In the genomic region with DNA sequence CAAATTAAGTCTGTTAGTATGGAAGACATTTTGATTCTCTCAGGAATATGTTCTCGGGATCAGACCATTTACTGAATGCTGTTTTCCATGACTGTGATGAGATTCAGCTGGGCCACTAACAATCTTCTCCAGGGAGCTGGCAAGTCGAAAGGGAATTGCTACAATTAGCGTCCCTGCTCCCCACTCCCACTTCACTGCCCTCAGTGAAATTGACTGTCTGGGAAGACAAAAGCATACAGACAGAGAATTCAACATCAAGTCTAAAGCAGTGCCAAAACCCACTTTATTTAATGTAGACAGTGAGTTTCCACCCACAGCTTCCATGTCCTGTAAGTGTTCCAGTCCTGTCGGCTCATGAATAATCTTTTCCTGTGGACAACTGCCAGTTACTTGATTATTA, we compare ENCODE assay signal across 21 cellular contexts. TPM values are rescaled to one million over a fixed set of nuclear protein-coding genes. Genes with fewer than 3 reads are reported as not detected.
A peak's percentile ranks its signal among the peaks of the same experiment; 100 is the strongest.
DNase-seq lines count a peak whose midpoint lies in the region; ATAC-seq, FAIRE-seq and TF ChIP-seq lines count a peak whose summit lies in the region.
"Had no signal": no experiment of that assay in that cellular context is flagged by ENCODE, and none has a peak within 500 bp of the region (broad histone marks: within the 10 kb centered on the region; RNA-seq: fewer than 3 reads in every experiment).

No MANE protein-coding gene starts in this region.

- no peak for TF ChIP-seq POLR2A in HepG2 (IDR thresholded peaks at IDR 0.05; ENCODE audit: insufficient read depth in 1 of 2, low read depth in 2 of 2, low read length in 2 of 2)

- no peaks in the 10 kb centered on the region for H3K27me3 ChIP-seq in ascending aorta
- no peaks in the 10 kb centered on the region for H3K27me3 ChIP-seq in upper lobe of right lung
- no peaks in the 10 kb centered on the region for H3K27me3 ChIP-seq in HepG2 (ENCODE audit: control insufficient read depth in 1 of 2, insufficient read depth in 2 of 2, low read length in 2 of 2)
- H3K27me3 ChIP-seq: neutrophil, spleen had no signal

- BruUV-seq in HepG2 (replicated peaks; lab: Mats Ljungman, UMichigan), result no TSS peak

- H3K4me3 ChIP-seq in ascending aorta (no peak overlapping the region), fibroblast of pulmonary artery (replicated peaks; ENCODE audit: low read depth, low read length) (peak overlapping the region; percentile 13), upper lobe of right lung (no peak overlapping the region), HepG2 (replicated peaks in 1 of 3; ENCODE audit: insufficient read depth in 1 of 3, low read depth in 2 of 3, low read length in 3 of 3) (no peak overlapping the region)
- H3K4me3 ChIP-seq: GM12878, lower lobe of right lung, SK-N-MC, spleen had no signal

- H3K27ac ChIP-seq in ascending aorta (peak overlapping the region; percentile 31 to 58), upper lobe of right lung (peak overlapping the region; percentile 26), HepG2 (ENCODE audit: extremely low read length, insufficient read depth, low read length) (no peak overlapping the region)
- H3K27ac ChIP-seq: C4-2B, KMS-11, lower lobe of right lung, neutrophil, SK-N-MC had no signal

- in situ Hi-C loops in HepG2 (cut with HindIII; ENCODE audit: extremely low pct_ligation_motif_present, low pct_unique_long_range_greater_than_20kb), result no loop called here

- TF ChIP-seq EP300 in HepG2 (IDR thresholded peaks at IDR 0.05; ENCODE audit: low read depth in 2 of 2, low read length in 2 of 2) (no peak), HepG2 (CRISPR knock-in tag; IDR thresholded peaks at IDR 0.05; ENCODE audit: borderline replicate concordance) (no peak)

- H2AFZ ChIP-seq in HepG2 (ENCODE audit: low read length), result no peak overlapping the region

- FAIRE-seq in HepG2 (lab: Jason Lieb, UNC), result no peak
- FAIRE-seq: GM12878 had no signal

- H3K36me3 ChIP-seq in ascending aorta (no peaks in the 10 kb centered on the region), upper lobe of right lung (no peaks in the 10 kb centered on the region), HepG2 (replicated peaks in 1 of 2; ENCODE audit: control insufficient read depth in 1 of 2, insufficient read depth in 2 of 2, low read length in 2 of 2) (no peaks in the 10 kb centered on the region)
- H3K36me3 ChIP-seq: lower lobe of right lung, neutrophil, spleen had no signal

- CTCF ChIA-PET in HepG2 (lab: Yijun Ruan, JAX; ENCODE audit: low intra/inter-chr PET ratio, low total read pairs), result no interaction called here

- H3K9me3 ChIP-seq in ascending aorta, result no peaks in the 10 kb centered on the region
- H3K9me3 ChIP-seq in upper lobe of right lung, result no peaks in the 10 kb centered on the region
- H3K9me3 ChIP-seq in HepG2 (ENCODE audit: low read length), result no peaks in the 10 kb centered on the region; the same call in 1 of the 2 replicates
- H3K9me3 ChIP-seq: lower lobe of right lung, neutrophil had no signal

- no peak overlapping the region for H3K9ac ChIP-seq in HepG2 (ENCODE audit: insufficient read depth, low read depth, low read length)
- H3K9ac ChIP-seq: KMS-11 had no signal

- POLR2A ChIA-PET in HepG2 (lab: Yijun Ruan, JAX), result no interaction called here

- H3K4me1 ChIP-seq in ascending aorta (peaks cover 0 to 22% of the 10 kb centered on the region in 2 donors), upper lobe of right lung (no peaks in the 10 kb centered on the region), HepG2 (ENCODE audit: insufficient read depth, low read length) (no peaks in the 10 kb centered on the region)
- H3K4me1 ChIP-seq: lower lobe of right lung, spleen had no signal

- TF ChIP-seq CTCF in ascending aorta (IDR thresholded peaks at IDR 0.05) (no peak), fibroblast of pulmonary artery (IDR thresholded peaks at IDR 0.05; ENCODE audit: low read length, missing control alignments) (no peak), upper lobe of right lung (IDR thresholded peaks at IDR 0.05) (no peak), HepG2 (CRISPR knock-in tag; IDR thresholded peaks at IDR 0.05) (no peak)

- intact Hi-C loops in ascending aorta (cut with DNase I), result no loop called here
- intact Hi-C loops in upper lobe of right lung (cut with DNase I), result no loop called here
- intact Hi-C loops in HepG2 (cut with micrococcal nuclease; ENCODE audit: unreplicated experiment), result no loop called here

- 19% methylated on average over 4 of the region's 4 CpGs for WGBS in HepG2 (ENCODE audit: low lambda C conversion rate)

- H4K20me1 ChIP-seq in HepG2 (ENCODE audit: insufficient read depth, low read length), result no peaks in the 10 kb centered on the region

- H3K4me2 ChIP-seq in HepG2 (ENCODE audit: low read depth, low read length), result no peak overlapping the region
- H3K4me2 ChIP-seq: KMS-11 had no signal

- no peaks in the 10 kb centered on the region for H3K79me2 ChIP-seq in HepG2 (ENCODE audit: insufficient read depth, low read length)

- no peak for ATAC-seq in upper lobe of right lung
- no peak for ATAC-seq in GM21786 (IDR thresholded peaks at IDR 0.05; ENCODE audit: unreplicated experiment)
- ATAC-seq in HepG2, result no peak
- ATAC-seq in HG02763 (IDR thresholded peaks at IDR 0.05; ENCODE audit: unreplicated experiment), result no peak
- ATAC-seq: activated CD8-positive, alpha-beta T cell treated with anti-CD3 and anti-CD28 coated beads for 36 hours; esophagus mucosa; GM12878; lower lobe of right lung had no signal

- no peak for TF ChIP-seq RAD21 in HepG2 (CRISPR knock-in tag; IDR thresholded peaks at IDR 0.05)

- DNase-seq in ascending aorta (ENCODE audit: low spot score in 2 of 2), result no peak
- peak; percentile 84 for DNase-seq in fibroblast of pulmonary artery (ENCODE audit: low read depth)
- DNase-seq in myocyte (ENCODE audit: low read depth), result peak; percentile 24
- no peak for DNase-seq in upper lobe of right lung
- no peak for DNase-seq in HepG2 (ENCODE audit: low spot score)
- DNase-seq: activated CD8-positive, alpha-beta T cell treated with anti-CD3 and anti-CD28 coated beads for 36 hours; amniotic stem cell; lower lobe of right lung; NCI-H1417 treated with DMSO at 0.1 percent for 48 hours; NCI-H446; spleen; stimulated activated naive CD4-positive, alpha-beta T cell had no signal

TF ChIP-seq in HepG2, 621 proteins besides CTCF, POLR2A, EP300 and RAD21:
- TF ChIP-seq HNRNPUL1 (IDR thresholded peaks at IDR 0.05; ENCODE audit: low read depth, low read length), result no peak
- no peak for TF ChIP-seq ZNF180 (CRISPR knock-in tag; IDR thresholded peaks at IDR 0.05; ENCODE audit: borderline replicate concordance, low read depth)
- TF ChIP-seq TOE1 (CRISPR knock-in tag; IDR thresholded peaks at IDR 0.05), result no peak
- no peak for TF ChIP-seq ZNF713 (CRISPR knock-in tag; IDR thresholded peaks at IDR 0.05)
- TF ChIP-seq MTF2 (CRISPR knock-in tag; IDR thresholded peaks at IDR 0.05; ENCODE audit: borderline replicate concordance), result no peak
- no peak for TF ChIP-seq ZNF720 (CRISPR knock-in tag; IDR thresholded peaks at IDR 0.05)

RNA-seq across cellular contexts. Expression of gene COL3A1, which starts 34.0 kb away (rescaled TPM):
- total RNA-seq in ascending aorta (411 TPM), myocyte (1,311 and 1,575 TPM in 2 replicates), upper lobe of right lung (188 TPM), HepG2 (2016; rRNA removed; fragmentation: Illumina TruSeq; extraction: Trizol) (0.03 and 0.04 TPM in 2 replicates)
- polyA plus RNA-seq in myocyte (2012), result 1,093 TPM
- total RNA-seq in HepG2 (2016; cell fraction: cytosol; rRNA removed; fragmentation: Illumina TruSeq; extraction: Trizol; ENCODE audit: low read depth), result not detected in 2 replicates
- 0.04 and 0.07 TPM in 2 replicates for total RNA-seq in HepG2 (2016; cell fraction: insoluble cytoplasmic fraction; rRNA removed; fragmentation: Illumina TruSeq; extraction: Trizol)
- total RNA-seq in HepG2 (2016; cell fraction: membrane; rRNA removed; fragmentation: Illumina TruSeq; extraction: Trizol), result not detected in 2 replicates
- not detected in 2 replicates for total RNA-seq in HepG2 (2016; cell fraction: nucleus; rRNA removed; fragmentation: Illumina TruSeq; extraction: Trizol)
- polyA plus RNA-seq in HepG2 (2011; rRNA removed), result 0.01 TPM in 1 of 2 replicates, not detected in the other
- not detected in 2 replicates for polyA plus RNA-seq in HepG2 (2011; cell fraction: cytosol; rRNA removed)
- 0.07 and 0.08 TPM in 2 replicates for polyA plus RNA-seq in HepG2 (2011; cell fraction: nucleus; rRNA removed)
- not detected in 2 replicates for polyA plus RNA-seq in HepG2 (2012)
- polyA plus RNA-seq in HepG2 (2016; cell fraction: cytosol; fragmentation: Illumina TruSeq; extraction: Trizol; ENCODE audit: low read depth), result not detected in 2 replicates
- polyA plus RNA-seq in HepG2 (2016; cell fraction: insoluble cytoplasmic fraction; fragmentation: Illumina TruSeq; extraction: Trizol; ENCODE audit: low read depth), result not detected in 2 replicates
- not detected in 2 replicates for polyA plus RNA-seq in HepG2 (2016; cell fraction: membrane; fragmentation: Illumina TruSeq; extraction: Trizol; ENCODE audit: low read depth)
- 0.11 TPM in 1 of 2 replicates, not detected in the other for polyA plus RNA-seq in HepG2 (2016; cell fraction: nucleus; fragmentation: Illumina TruSeq; extraction: Trizol; ENCODE audit: insufficient read depth, low read depth)
- 0.02 TPM in 1 of 2 replicates, not detected in the other for polyA minus RNA-seq in HepG2 (2011; rRNA and poly(A)+ RNA removed; ENCODE audit: low replicate concordance)
- not detected in 2 replicates for polyA minus RNA-seq in HepG2 (2011; cell fraction: cytosol; rRNA and poly(A)+ RNA removed)
- not detected in 2 replicates for polyA minus RNA-seq in HepG2 (2011; cell fraction: nucleus; rRNA and poly(A)+ RNA removed)
- total RNA-seq: activated CD8-positive, alpha-beta T cell treated with anti-CD3 and anti-CD28 coated beads for 36 hours; OCI-LY7 had no signal

Comparison
In these comparisons a context has a peak if more than half of its experiments do, and no peak if none do; other contexts are left out.
1. DNase-seq: peak in fibroblast of pulmonary artery (single experiment) and myocyte (single experiment); none in ascending aorta (0 of 2), upper lobe of right lung (single experiment) and HepG2 (single experiment).
2. RNA of gene COL3A1, which starts 34.0 kb away (total RNA-seq): 1,311 to 1,575 TPM in myocyte, 411 TPM in ascending aorta (single experiment) and 188 TPM in upper lobe of right lung (single experiment); 0.03 to 0.07 TPM in HepG2; every median in the first group is over 100 times any median in the second.